ENCODE assay signal across 15 cellular contexts in genomic region chr9:117276444-117276843, GRCh38.
"Had no signal": no experiment of that assay in that cellular context is flagged by ENCODE, and none has a peak within 500 bp of the region (broad histone marks: within the 10 kb centered on the region; RNA-seq: fewer than 3 reads in every experiment).

No MANE protein-coding gene starts in this region.

- H3K4me3 Mint-ChIP-seq: activated T-cell treated with anti-CD3 and anti-CD28 coated beads, Interleukin-2, amount 50 U/mL, for 4 hours; neural progenitor cell; stimulated activated naive CD8-positive, alpha-beta T cell treated with anti-CD3 and anti-CD28 coated beads, Interleukin-15, amount 100 ng/mL, for 72 hours had no signal

- H3K4me3 ChIP-seq: breast epithelium, dorsolateral prefrontal cortex, lower lobe of right lung, neural progenitor cell, ovary, thoracic aorta had no signal

- H3K4me1 Mint-ChIP-seq: stimulated activated naive CD8-positive, alpha-beta T cell treated with anti-CD3 and anti-CD28 coated beads, Interleukin-15, amount 100 ng/mL, for 72 hours had no signal

- H3K36me3 Mint-ChIP-seq: neural progenitor cell had no signal

- H3K27ac Mint-ChIP-seq: neural progenitor cell; stimulated activated naive CD8-positive, alpha-beta T cell treated with anti-CD3 and anti-CD28 coated beads, Interleukin-15, amount 100 ng/mL, for 72 hours had no signal

- DNase-seq: activated CD4-positive, alpha-beta T cell treated with anti-CD3 and anti-CD28 coated beads for 1 hour; activated CD4-positive, alpha-beta T cell treated with anti-CD3 and anti-CD28 coated beads, Interleukin-2, amount 50 U/mL, for 48 hours; activated T-cell treated with anti-CD3 and anti-CD28 coated beads, Interleukin-2, amount 50 U/mL, for 4 hours; aorta; dorsolateral prefrontal cortex; hippocampal formation; lower lobe of right lung; midbrain; ovary; stimulated activated CD4-positive, alpha-beta T cell treated with anti-CD3 and anti-CD28 coated beads, Interleukin-15, amount 100 ng/mL, for 24 hours; stimulated activated CD4-positive, alpha-beta T cell treated with anti-CD3 and anti-CD28 coated beads, Interleukin-4, amount 100 ng/mL, for 4 hours; stimulated activated naive CD8-positive, alpha-beta T cell treated with anti-CD3 and anti-CD28 coated beads, Interleukin-15, amount 100 ng/mL, for 72 hours had no signal

- H3K27me3 ChIP-seq: breast epithelium, dorsolateral prefrontal cortex, neural progenitor cell, ovary had no signal

- H3K4me1 ChIP-seq: breast epithelium, lower lobe of right lung, neural progenitor cell had no signal

- H3K9me3 Mint-ChIP-seq: neural progenitor cell had no signal

- H3K27ac ChIP-seq: breast epithelium, dorsolateral prefrontal cortex, lower lobe of right lung, neural progenitor cell, ovary, thoracic aorta had no signal

- ATAC-seq: activated T-cell treated with anti-CD3 and anti-CD28 coated beads, Interleukin-2, amount 50 U/mL, for 4 hours; lower lobe of right lung; stimulated activated naive CD8-positive, alpha-beta T cell treated with anti-CD3 and anti-CD28 coated beads, Interleukin-15, amount 100 ng/mL, for 72 hours had no signal

- H3K36me3 ChIP-seq: breast epithelium, lower lobe of right lung, neural progenitor cell, ovary, thoracic aorta had no signal

- H3K27me3 Mint-ChIP-seq: stimulated activated naive CD8-positive, alpha-beta T cell treated with anti-CD3 and anti-CD28 coated beads, Interleukin-15, amount 100 ng/mL, for 72 hours had no signal

- H3K9me3 ChIP-seq: breast epithelium, lower lobe of right lung, ovary, thoracic aorta had no signal
